In the genomic region with DNA sequence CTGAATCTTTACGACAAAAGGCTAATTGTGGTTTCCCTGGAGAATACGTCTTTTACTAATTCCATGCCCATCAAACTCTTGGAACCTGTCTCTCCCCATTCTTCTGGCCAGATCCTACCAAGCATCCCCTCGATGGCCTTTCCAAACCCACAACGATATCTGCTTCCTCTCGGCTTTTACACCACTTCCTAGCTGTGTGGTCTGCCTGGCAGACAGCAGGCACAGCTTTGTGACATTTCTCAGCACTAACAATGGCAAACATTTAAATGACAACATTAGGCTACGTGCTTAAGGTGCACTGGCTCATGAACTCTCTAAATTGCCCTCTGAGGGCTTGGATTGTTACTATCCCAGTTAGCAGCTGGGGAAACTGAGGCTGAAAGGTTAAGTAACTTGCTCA, we compare ENCODE assay signal across 27 cellular contexts.
"Had no signal": no experiment of that assay in that cellular context is flagged by ENCODE, and none has a peak within 500 bp of the region (broad histone marks: within the 10 kb centered on the region; RNA-seq: fewer than 3 reads in every experiment).

No MANE protein-coding gene starts in this region.

- H3K4me3 Mint-ChIP-seq: mesothelial cell of epicardium; naive B cell; natural killer cell; nephron progenitor cell; neural progenitor cell; stimulated activated naive B cell treated with anti-CD40 and anti-IgM and Interleukin-4, amounts not matched to agents 10 μg/mL and 1 μg/mL and 100 μg/mL, for 72 hours had no signal

- DNase-seq: islet precursor cell; left ventricle myocardium inferior; mesendoderm; naive B cell; natural killer cell; nephron progenitor cell; occipital lobe; stimulated activated CD4-positive, alpha-beta T cell treated with anti-CD3 and anti-CD28 coated beads, Interleukin-12 subunit alpha, Interleukin-12 subunit beta, amount 100 ng/mL, for 4 hours; stimulated activated CD4-positive, alpha-beta T cell treated with anti-CD3 and anti-CD28 coated beads, Interleukin-15, amount 100 ng/mL, for 24 hours; stimulated activated CD4-positive, alpha-beta T cell treated with anti-CD3 and anti-CD28 coated beads, Interleukin-2, amount 100 ng/mL, for 24 hours; stimulated activated CD4-positive, alpha-beta T cell treated with anti-CD3 and anti-CD28 coated beads, Interleukin-4, amount 100 ng/mL, for 1 hour; stimulated activated naive B cell treated with anti-CD40 and anti-IgM and Interleukin-4, amounts not matched to agents 10 μg/mL and 1 μg/mL and 100 μg/mL, for 72 hours; stimulated activated naive CD8-positive, alpha-beta T cell treated with anti-CD3 and anti-CD28 coated beads, Interleukin-15, Interleukin-2, amounts not matched to agents 100 U/mL and 50 U/mL, for 24 hours; stomach; testis; thyroid gland; transverse colon had no signal

- ATAC-seq: natural killer cell; sciatic nerve; stimulated activated naive CD8-positive, alpha-beta T cell treated with anti-CD3 and anti-CD28 coated beads, Interleukin-15, Interleukin-2, amounts not matched to agents 100 U/mL and 50 U/mL, for 24 hours had no signal

- H3K9me3 Mint-ChIP-seq: mesothelial cell of epicardium; naive B cell; natural killer cell; nephron progenitor cell; neural progenitor cell; stimulated activated naive B cell treated with anti-CD40 and anti-IgM and Interleukin-4, amounts not matched to agents 10 μg/mL and 1 μg/mL and 100 μg/mL, for 72 hours had no signal

- H3K4me1 ChIP-seq: left ventricle myocardium inferior, neural progenitor cell, parathyroid adenoma, right atrium auricular region, stomach, testis, thyroid gland, transverse colon, upper lobe of left lung, vagina had no signal

- H3K9me3 ChIP-seq: left ventricle myocardium inferior, neutrophil, right atrium auricular region, stomach, testis, thyroid gland, transverse colon, upper lobe of left lung, vagina had no signal

- H3K27me3 ChIP-seq: neural progenitor cell, neutrophil, right atrium auricular region, stomach, testis, thyroid gland, transverse colon, upper lobe of left lung, vagina had no signal

- H3K4me3 ChIP-seq: left ventricle myocardium inferior, lung, neural progenitor cell, right atrium auricular region, skin epidermis, stomach, testis, thyroid gland, transverse colon, upper lobe of left lung, vagina had no signal

- H3K27ac Mint-ChIP-seq: mesothelial cell of epicardium; natural killer cell; nephron progenitor cell; neural progenitor cell; stimulated activated naive B cell treated with anti-CD40 and anti-IgM and Interleukin-4, amounts not matched to agents 10 μg/mL and 1 μg/mL and 100 μg/mL, for 72 hours had no signal

- H3K36me3 Mint-ChIP-seq: naive B cell; natural killer cell; neural progenitor cell; stimulated activated naive B cell treated with anti-CD40 and anti-IgM and Interleukin-4, amounts not matched to agents 10 μg/mL and 1 μg/mL and 100 μg/mL, for 72 hours had no signal

- H3K36me3 ChIP-seq: neural progenitor cell, neutrophil had no signal

- H3K4me1 Mint-ChIP-seq: mesothelial cell of epicardium, naive B cell, natural killer cell had no signal

- H3K27ac ChIP-seq: left ventricle myocardium inferior, neural progenitor cell, neutrophil, parathyroid adenoma, right atrium auricular region, skin epidermis, stomach, testis, thyroid gland, transverse colon, upper lobe of left lung, vagina had no signal
